ENCODE assay signal across 8 cellular contexts in the genomic region with DNA sequence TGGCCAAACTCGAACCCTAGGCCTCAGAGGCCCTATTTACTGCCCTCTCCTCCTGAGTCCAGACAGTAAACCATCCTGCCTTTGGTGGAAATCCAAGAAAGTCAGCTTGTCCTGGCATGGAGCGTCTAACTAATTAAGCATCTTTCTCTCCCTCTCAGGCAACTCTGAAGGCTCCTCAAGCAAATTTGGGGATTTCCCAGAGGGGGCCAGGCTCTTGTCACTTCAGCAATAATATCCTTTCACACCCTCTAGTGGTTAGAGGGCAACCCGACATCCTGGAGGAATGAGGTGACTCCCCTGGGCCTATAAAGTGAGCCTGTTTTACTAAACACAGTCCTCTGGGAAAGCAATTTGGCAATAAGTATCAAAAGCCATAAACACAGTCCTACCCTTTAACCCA.
DNase-seq lines count a peak whose midpoint lies in the region; ATAC-seq and TF ChIP-seq lines count a peak whose summit lies in the region.

No MANE protein-coding gene starts in this region.

- POLR2A ChIA-PET in A673 (lab: Charles Lee; ENCODE audit: low non-redundant PET): no interaction called here

- H3K36me3 ChIP-seq in A673 (ENCODE audit: insufficient read depth, low read length, poor library complexity, severe bottlenecking): no peaks in the 10 kb centered on the region
- H3K36me3 ChIP-seq in uterus: no peaks in the 10 kb centered on the region

- DNase-seq in A673 (ENCODE audit: low spot score): peak; percentile 80
- peak; percentile 20 for DNase-seq in NCI-H524 treated with DMSO at 0.1 percent for 48 hours (lab: John Stamatoyannopoulos, UW)
- DNase-seq in activated CD8-positive, alpha-beta memory T cell treated with anti-CD3 and anti-CD28 coated beads for 4 hours (ENCODE audit: low read depth in 2 of 2): peak; percentile 7 to 32
- peak in 1 of 2 donors; percentile 18 for DNase-seq in foreskin fibroblast
- peak; percentile 53 for DNase-seq in stimulated activated CD4-positive, alpha-beta T cell treated with anti-CD3 and anti-CD28 coated beads, Interleukin-4, amount 100 ng/mL, for 1 hour
- no peak for DNase-seq in uterus

- CTCF ChIA-PET in A673 (lab: Charles Lee): no interaction called here

- no peaks in the 10 kb centered on the region for H3K27me3 ChIP-seq in A673 (replicated peaks; ENCODE audit: insufficient read depth, low read depth, low read length, poor library complexity)
- H3K27me3 ChIP-seq in uterus: no peaks in the 10 kb centered on the region

- intact Hi-C loops in A673 (cut with micrococcal nuclease; ENCODE audit: unreplicated experiment) (no loop called here), uterus (cut with DNase I; ENCODE audit: low total_unique reads) (no loop called here)

- H3K9me3 ChIP-seq in A673 (ENCODE audit: low read depth, low read length, poor library complexity, severe bottlenecking): no peaks in the 10 kb centered on the region
- no peaks in the 10 kb centered on the region for H3K9me3 ChIP-seq in uterus

- no peaks in the 10 kb centered on the region for H3K4me1 ChIP-seq in A673 (ENCODE audit: insufficient read depth, low read length, poor library complexity, severe bottlenecking)
- H3K4me1 ChIP-seq in uterus: no peaks in the 10 kb centered on the region

- no peak for TF ChIP-seq POLR2A in uterus (IDR thresholded peaks at IDR 0.05)

- H3K4me3 ChIP-seq in A673 (ENCODE audit: low read depth, low read length, poor library complexity, severe bottlenecking) (no peak overlapping the region), foreskin fibroblast (ENCODE audit: low read depth in 1 of 2, low read length in 2 of 2) (no peak overlapping the region), uterus (no peak overlapping the region)

- BruUV-seq in A673 (replicated peaks; lab: Mats Ljungman, UMichigan): no TSS peak

- H3K27ac ChIP-seq in A673 (ENCODE audit: low read depth, low read length, poor library complexity, severe bottlenecking) (no peak overlapping the region), uterus (no peak overlapping the region)

- peak; percentile 65 for TF ChIP-seq CTCF in A673 (conservative IDR thresholded peaks at IDR 0.05; ENCODE audit: low read depth, low read length)
- peak; percentile 73 for TF ChIP-seq CTCF in foreskin fibroblast (IDR thresholded peaks at IDR 0.05; ENCODE audit: low read depth, low read length)
- TF ChIP-seq CTCF in uterus (IDR thresholded peaks at IDR 0.05): no peak

- ATAC-seq in GM18508 (IDR thresholded peaks at IDR 0.05; ENCODE audit: insufficient read depth, unreplicated experiment) (peak; percentile 98), HG02885 (IDR thresholded peaks at IDR 0.05; ENCODE audit: poor library complexity, unreplicated experiment) (peak; percentile 97)

Comparison
In these comparisons a context has a peak if more than half of its experiments do, and no peak if none do; other contexts are left out.
1. DNase-seq: peak in A673 (single experiment), NCI-H524 treated with DMSO at 0.1 percent for 48 hours (single experiment), activated CD8-positive, alpha-beta memory T cell treated with anti-CD3 and anti-CD28 coated beads for 4 hours (2 of 2) and stimulated activated CD4-positive, alpha-beta T cell treated with anti-CD3 and anti-CD28 coated beads, Interleukin-4, amount 100 ng/mL, for 1 hour (single experiment); none in uterus (0 of 2).
2. CTCF ChIP-seq: peak in A673 (single experiment) and foreskin fibroblast (single experiment); none in uterus (0 of 4).